ENCODE assay signal across 23 cellular contexts in genomic region chr2:37319754-37320609, GRCh38.
"Had no signal": no experiment of that assay in that cellular context is flagged by ENCODE, and none has a peak within 500 bp of the region (broad histone marks: within the 10 kb centered on the region; RNA-seq: fewer than 3 reads in every experiment).

No MANE protein-coding gene starts in this region.

- H3K27ac Mint-ChIP-seq: activated naive CD4-positive, alpha-beta T cell treated with anti-CD3 and anti-CD28 coated beads, Interleukin-2, amount 50 U/mL, for 24 hours; immature natural killer cell; naive thymus-derived CD4-positive, alpha-beta T cell; T-helper 1 cell treated with Interleukin-12 subunit alpha and Interleukin-12 subunit beta and Interleukin-4 antibody, amounts not matched to agents 30 μg/mL and 1 μg/mL, for 36 hours had no signal

- H3K27ac ChIP-seq: esophagus squamous epithelium, left ventricle myocardium inferior, ovary, psoas muscle, skin epidermis, thoracic aorta, upper lobe of right lung had no signal

- H3K36me3 ChIP-seq: left ventricle myocardium inferior, ovary, thoracic aorta, upper lobe of right lung had no signal

- H3K27me3 ChIP-seq: esophagus squamous epithelium, ovary, upper lobe of right lung had no signal

- ATAC-seq: mucosa of descending colon; naive thymus-derived CD4-positive, alpha-beta T cell; psoas muscle; right cardiac atrium; upper lobe of right lung had no signal

- H3K4me3 ChIP-seq: esophagus squamous epithelium, left ventricle myocardium inferior, mucosa of descending colon, ovary, psoas muscle, skin epidermis, thoracic aorta, upper lobe of right lung had no signal

- H3K4me3 Mint-ChIP-seq: activated naive CD4-positive, alpha-beta T cell treated with anti-CD3 and anti-CD28 coated beads, Interleukin-2, amount 50 U/mL, for 24 hours; immature natural killer cell; T-helper 1 cell treated with Interleukin-12 subunit alpha and Interleukin-12 subunit beta and Interleukin-4 antibody, amounts not matched to agents 30 μg/mL and 1 μg/mL, for 36 hours had no signal

- DNase-seq: activated CD4-positive, alpha-beta T cell treated with anti-CD3 and anti-CD28 coated beads, Interleukin-2, amount 50 U/mL, for 1 hour; activated CD4-positive, CD25-positive, alpha-beta regulatory T cell treated with anti-CD3 and anti-CD28 coated beads, Interleukin-2, amount 50 U/mL, for 72 hours; activated CD8-positive, alpha-beta memory T cell treated with anti-CD3 and anti-CD28 coated beads, Interleukin-2, amount 50 U/mL, for 4 hours; activated effector memory CD4-positive, alpha-beta T cell treated with anti-CD3 and anti-CD28 coated beads, Interleukin-2, amount 50 U/mL, for 16 hours; activated T-cell treated with anti-CD3 and anti-CD28 coated beads, Interleukin-2, amount 50 U/mL, for 48 hours; amniotic stem cell; effector CD8-positive, alpha-beta T cell; esophagus squamous epithelium; immature natural killer cell; kidney glomerular epithelial cell; left ventricle myocardium inferior; naive thymus-derived CD4-positive, alpha-beta T cell; ovary; psoas muscle; stimulated activated CD4-positive, alpha-beta T cell treated with anti-CD3 and anti-CD28 coated beads, Interleukin-15, amount 100 ng/mL, for 24 hours; stimulated activated CD4-positive, alpha-beta T cell treated with anti-CD3 and anti-CD28 coated beads, Interleukin-2, amount 100 ng/mL, for 48 hours; upper lobe of right lung had no signal

- H3K27me3 Mint-ChIP-seq: activated naive CD4-positive, alpha-beta T cell treated with anti-CD3 and anti-CD28 coated beads, Interleukin-2, amount 50 U/mL, for 24 hours had no signal

- H3K9me3 ChIP-seq: esophagus squamous epithelium, left ventricle myocardium inferior, mucosa of descending colon, ovary, psoas muscle, thoracic aorta, upper lobe of right lung had no signal

- H3K9me3 Mint-ChIP-seq: activated naive CD4-positive, alpha-beta T cell treated with anti-CD3 and anti-CD28 coated beads, Interleukin-2, amount 50 U/mL, for 24 hours; immature natural killer cell; naive thymus-derived CD4-positive, alpha-beta T cell; T-helper 1 cell treated with Interleukin-12 subunit alpha and Interleukin-12 subunit beta and Interleukin-4 antibody, amounts not matched to agents 30 μg/mL and 1 μg/mL, for 36 hours had no signal
